Comparison of ENCODE assay signal across 22 cellular contexts in genomic region chr5:9335269-9335668, GRCh38.
"Had no signal": no experiment of that assay in that cellular context is flagged by ENCODE, and none has a peak within 500 bp of the region (broad histone marks: within the 10 kb centered on the region; RNA-seq: fewer than 3 reads in every experiment).

No MANE protein-coding gene starts in this region.

- H3K4me2 ChIP-seq: hepatocyte had no signal

- H3K36me3 Mint-ChIP-seq: memory B cell; natural killer cell; stimulated activated naive B cell treated with anti-CD40 and anti-IgM and Interleukin-4, amounts not matched to agents 10 μg/mL and 1 μg/mL and 100 μg/mL, for 72 hours had no signal

- H2AFZ ChIP-seq: hepatocyte had no signal

- H3K36me3 ChIP-seq: neutrophil, prostate gland, suprapubic skin, transverse colon, upper lobe of right lung, uterus had no signal

- ATAC-seq: effector memory CD8-positive, alpha-beta T cell; heart left ventricle; left lobe of liver; natural killer cell; right cardiac atrium; stimulated activated naive B cell treated with anti-CD40 and anti-IgM and Interleukin-4, amounts not matched to agents 10 μg/mL and 1 μg/mL and 100 μg/mL, for 72 hours; upper lobe of right lung had no signal

- H3K27me3 ChIP-seq: heart left ventricle, hepatocyte, neutrophil, suprapubic skin, transverse colon, upper lobe of right lung, uterus had no signal

- H3K27ac ChIP-seq: heart left ventricle, hepatocyte, neutrophil, prostate gland, skin epidermis, suprapubic skin, transverse colon, upper lobe of right lung, uterus had no signal

- H3K27me3 Mint-ChIP-seq: effector memory CD8-positive, alpha-beta T cell; memory B cell; stimulated activated naive B cell treated with anti-CD40 and anti-IgM and Interleukin-4, amounts not matched to agents 10 μg/mL and 1 μg/mL and 100 μg/mL, for 72 hours; stimulated activated naive CD8-positive, alpha-beta T cell treated with anti-CD3 and anti-CD28 coated beads, Interleukin-15, Interleukin-2, amounts not matched to agents 100 ng/mL and 50 ng/mL, for 24 hours had no signal

- H3K4me3 ChIP-seq: heart left ventricle, hepatocyte, lung, prostate gland, skin epidermis, suprapubic skin, transverse colon, upper lobe of right lung, uterus had no signal

- H3K4me1 Mint-ChIP-seq: memory B cell; natural killer cell; stimulated activated naive B cell treated with anti-CD40 and anti-IgM and Interleukin-4, amounts not matched to agents 10 μg/mL and 1 μg/mL and 100 μg/mL, for 72 hours had no signal

- DNase-seq: cortex of kidney; effector memory CD8-positive, alpha-beta T cell; heart left ventricle; kidney; natural killer cell; right cardiac atrium; stimulated activated CD4-positive, alpha-beta T cell treated with anti-CD3 and anti-CD28 coated beads, Interleukin-15, amount 100 ng/mL, for 24 hours; stimulated activated CD4-positive, alpha-beta T cell treated with anti-CD3 and anti-CD28 coated beads, Interleukin-2, amount 100 ng/mL, for 48 hours; stimulated activated naive B cell treated with anti-CD40 and anti-IgM and Interleukin-4, amounts not matched to agents 10 μg/mL and 1 μg/mL and 100 μg/mL, for 72 hours; transverse colon; upper lobe of right lung; uterus had no signal

- H3K9me3 ChIP-seq: heart left ventricle, neutrophil, prostate gland, suprapubic skin, transverse colon, upper lobe of right lung, uterus had no signal

- H3K4me3 Mint-ChIP-seq: effector memory CD8-positive, alpha-beta T cell; memory B cell; natural killer cell; neural crest cell; stimulated activated naive B cell treated with anti-CD40 and anti-IgM and Interleukin-4, amounts not matched to agents 10 μg/mL and 1 μg/mL and 100 μg/mL, for 72 hours; stimulated activated naive CD8-positive, alpha-beta T cell treated with anti-CD3 and anti-CD28 coated beads, Interleukin-15, Interleukin-2, amounts not matched to agents 100 ng/mL and 50 ng/mL, for 24 hours had no signal

- H3K27ac Mint-ChIP-seq: effector memory CD8-positive, alpha-beta T cell; memory B cell; natural killer cell; stimulated activated naive B cell treated with anti-CD40 and anti-IgM and Interleukin-4, amounts not matched to agents 10 μg/mL and 1 μg/mL and 100 μg/mL, for 72 hours; stimulated activated naive CD8-positive, alpha-beta T cell treated with anti-CD3 and anti-CD28 coated beads, Interleukin-15, Interleukin-2, amounts not matched to agents 100 ng/mL and 50 ng/mL, for 24 hours had no signal

- H3K4me1 ChIP-seq: prostate gland, suprapubic skin, transverse colon, upper lobe of right lung had no signal

- H3K79me2 ChIP-seq: hepatocyte had no signal
